Comparison of ENCODE assay signal across 8 cellular contexts in the genomic region with DNA sequence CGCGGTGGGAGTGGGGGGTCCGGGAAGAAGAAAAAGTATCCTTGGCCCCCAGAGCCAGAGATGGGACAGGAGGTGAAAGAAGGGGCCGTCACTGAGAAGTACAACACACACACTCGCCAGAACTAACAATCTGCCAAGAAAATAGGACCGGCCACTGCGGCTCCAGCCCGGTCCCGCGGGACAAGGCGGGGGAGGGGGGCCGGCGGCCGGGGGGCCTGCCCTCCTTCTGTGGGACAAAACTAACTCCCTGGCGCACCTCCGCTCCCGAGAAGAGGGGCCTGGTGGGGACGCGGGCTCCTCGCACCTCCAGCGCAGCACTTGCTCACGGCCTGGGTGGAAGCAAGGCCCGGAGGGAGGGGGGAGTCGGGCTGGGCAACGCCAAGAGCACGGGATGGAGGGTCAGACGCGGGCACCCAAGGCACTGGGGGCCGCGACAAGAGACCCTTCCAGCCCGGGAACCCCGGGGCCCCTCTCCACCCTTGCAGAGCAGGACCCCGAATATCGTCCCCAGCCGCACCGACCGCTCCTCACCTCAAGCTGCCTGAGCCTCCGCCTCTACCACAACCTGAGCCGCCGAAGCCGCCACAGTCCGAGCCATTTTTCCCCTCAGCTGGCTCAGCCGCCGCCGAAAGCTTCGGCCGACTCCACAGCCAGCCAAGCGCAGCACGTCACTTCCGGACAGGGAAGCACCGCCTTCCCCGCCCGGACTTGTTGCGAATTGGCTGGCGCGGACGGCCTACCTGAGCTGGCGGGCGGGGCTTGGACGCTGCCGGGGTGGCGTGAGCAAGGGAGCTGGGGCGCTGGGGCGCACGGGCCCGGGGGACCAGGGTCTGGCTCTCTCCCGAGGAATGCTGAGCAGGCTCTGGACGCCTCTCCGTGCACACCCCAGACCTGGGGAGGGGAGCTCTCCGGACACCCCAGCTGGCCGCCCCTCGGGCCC. TPM values are rescaled to one million over a fixed set of nuclear protein-coding genes. Genes with fewer than 3 reads are reported as not detected.
DNase-seq lines count a peak whose midpoint lies in the region; ATAC-seq and TF ChIP-seq lines count a peak whose summit lies in the region.

TSS of gene PIK3C2A (minus strand) at position 670 of the 940 bp plus-strand sequence. CDS start 38,245 bp downstream, outside the sequence.

- 1% methylated on average over 22 of the region's 72 CpGs for WGBS in SK-N-SH (ENCODE audit: low lambda C conversion rate)

- POLR2A ChIA-PET in GM10248 (lab: Yijun Ruan, JAX) (interaction anchor here (0.5 to 1.0 kb wide), 2 partner anchors 22 to 130 kb away, joined by 3 to 4 read pairs; partner anchors contain the start of gene RPS13), SK-N-SH (lab: Yijun Ruan, JAX) (interaction anchor here (0.6 to 1.3 kb wide), 4 partner anchors 15 to 1317 kb away, joined by 3 to 17 read pairs (median 6); partner anchors contain the start of genes NUCB2 and RPS13)

- ATAC-seq in HG02610 (IDR thresholded peaks at IDR 0.05; ENCODE audit: unreplicated experiment), result peak; percentile 98

- peak within 1 kb of the TSS; percentile 91 for H3K9ac ChIP-seq in SK-N-SH

- peak within 1 kb of the TSS; percentile 89 to 91 for H3K27ac ChIP-seq in SK-N-SH (ENCODE audit: low read depth in 2 of 2, low read length in 1 of 2)

- peaks cover 2 to 4% of the 10 kb centered on the region in 2 experiments; a peak in 2 of 4 replicates for H3K4me1 ChIP-seq in SK-N-SH (ENCODE audit: control insufficient read depth in 1 of 2, insufficient read depth in 2 of 2, low read depth in 1 of 2, low read length in 1 of 2)

- peaks cover 20% of the 10 kb centered on the region for H3F3A ChIP-seq in SK-N-SH (replicated peaks; ENCODE audit: insufficient read depth)

- no peak; a peak in 1 of 4 replicates for TF ChIP-seq EP300 in SK-N-SH (IDR thresholded peaks at IDR 0.05; ENCODE audit: borderline replicate concordance in 1 of 2, low read depth in 1 of 2, low read length in 1 of 2)

- peaks cover 11% of the 10 kb centered on the region; the same call in 1 of the 2 replicates for H4K20me1 ChIP-seq in SK-N-SH (ENCODE audit: insufficient read depth)

- TF ChIP-seq CTCF in GM10248 (IDR thresholded peaks at IDR 0.05; ENCODE audit: control extremely low read depth, extremely low read depth, low read depth, missing control alignments) (no peak), SK-N-SH (IDR thresholded peaks at IDR 0.05) (no peak)

- peak within 1 kb of the TSS; percentile 63 to 78 for H3K4me3 ChIP-seq in SK-N-SH (ENCODE audit: low read depth in 2 of 2, low read length in 1 of 2)

- peaks cover 0 to 10% of the 10 kb centered on the region in 2 experiments for H3K36me3 ChIP-seq in SK-N-SH (replicated peaks in 1 of 2; ENCODE audit: control insufficient read depth in 1 of 2, insufficient read depth in 2 of 2, low read length in 1 of 2)

- peak within 1 kb of the TSS; percentile 95 for H3K4me2 ChIP-seq in SK-N-SH

- H3K27me3 ChIP-seq in SK-N-SH (ENCODE audit: insufficient read depth), result no peaks in the 10 kb centered on the region

- TF ChIP-seq RAD21 in SK-N-SH (IDR thresholded peaks at IDR 0.05; ENCODE audit: low read length), result no peak

- no peaks in the 10 kb centered on the region for H3K9me2 ChIP-seq in SK-N-SH

- CTCF ChIA-PET in GM10248 (lab: Yijun Ruan, JAX), result interaction anchor here (0.7 to 2.0 kb wide), 4 partner anchors 15 to 422 kb away, joined by 3 to 9 read pairs (median 4); no protein-coding TSS in a partner anchor
- CTCF ChIA-PET in SK-N-SH (lab: Yijun Ruan, JAX), result interaction anchor here (1.1 to 1.7 kb wide), 3 partner anchors 22 to 388 kb away, joined by 3 to 8 read pairs (median 3); no protein-coding TSS in a partner anchor

- H2AFZ ChIP-seq in SK-N-SH (ENCODE audit: low read depth), result peak within 1 kb of the TSS; percentile 89

- H3K79me2 ChIP-seq in SK-N-SH (ENCODE audit: insufficient read depth), result peaks cover 55% of the 10 kb centered on the region

- DNase-seq in GM10248 (ENCODE audit: extremely low spot score) (peak; percentile 96), NCI-H1092 (lab: John Stamatoyannopoulos, UW) (peak; percentile 92), SK-N-SH (peak; percentile 96), germinal center (ENCODE audit: low spot score) (peak; percentile 95), nucleus accumbens (lab: John Stamatoyannopoulos, UW) (peak; percentile 53 to 97 (median 91)), superior temporal gyrus (ENCODE audit: extremely low spot score) (peak; percentile 95)
- DNase-seq in activated naive CD4-positive, alpha-beta T cell treated with anti-CD3 and anti-CD28 coated beads, Interleukin-2, amount 50 U/mL, for 16 hours, result peak; percentile 97

- H3K9me3 ChIP-seq in SK-N-SH, result no peaks in the 10 kb centered on the region

TF ChIP-seq in SK-N-SH, 30 proteins besides CTCF, POLR2A, EP300 and RAD21 (continues in another document):
- TF ChIP-seq, protein P1, sequence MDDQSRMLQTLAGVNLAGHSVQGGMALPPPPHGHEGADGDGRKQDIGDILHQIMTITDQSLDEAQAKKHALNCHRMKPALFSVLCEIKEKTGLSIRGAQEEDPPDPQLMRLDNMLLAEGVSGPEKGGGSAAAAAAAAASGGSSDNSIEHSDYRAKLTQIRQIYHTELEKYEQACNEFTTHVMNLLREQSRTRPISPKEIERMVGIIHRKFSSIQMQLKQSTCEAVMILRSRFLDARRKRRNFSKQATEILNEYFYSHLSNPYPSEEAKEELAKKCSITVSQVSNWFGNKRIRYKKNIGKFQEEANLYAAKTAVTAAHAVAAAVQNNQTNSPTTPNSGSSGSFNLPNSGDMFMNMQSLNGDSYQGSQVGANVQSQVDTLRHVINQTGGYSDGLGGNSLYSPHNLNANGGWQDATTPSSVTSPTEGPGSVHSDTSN (IDR thresholded peaks at IDR 0.05), result no peak
- no peak for TF ChIP-seq ELF1 (IDR thresholded peaks at IDR 0.05)
- TF ChIP-seq, protein P2, sequence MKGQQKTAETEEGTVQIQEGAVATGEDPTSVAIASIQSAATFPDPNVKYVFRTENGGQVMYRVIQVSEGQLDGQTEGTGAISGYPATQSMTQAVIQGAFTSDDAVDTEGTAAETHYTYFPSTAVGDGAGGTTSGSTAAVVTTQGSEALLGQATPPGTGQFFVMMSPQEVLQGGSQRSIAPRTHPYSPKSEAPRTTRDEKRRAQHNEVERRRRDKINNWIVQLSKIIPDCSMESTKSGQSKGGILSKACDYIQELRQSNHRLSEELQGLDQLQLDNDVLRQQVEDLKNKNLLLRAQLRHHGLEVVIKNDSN (IDR thresholded peaks at IDR 0.05; ENCODE audit: borderline replicate concordance, low read depth), result no peak
- no peak; the same call in 1 of the 2 replicates for TF ChIP-seq NFIC (IDR thresholded peaks at IDR 0.05; ENCODE audit: borderline replicate concordance)
- no peak for TF ChIP-seq ZBTB33 (IDR thresholded peaks at IDR 0.05; ENCODE audit: borderline replicate concordance, low read depth)
- no peak; the same call in 1 of the 2 replicates for TF ChIP-seq JUND (IDR thresholded peaks at IDR 0.05)
- no peak for TF ChIP-seq GATA2 (CRISPR knock-in tag; IDR thresholded peaks at IDR 0.05)
- peak; percentile 32 for TF ChIP-seq MAX (IDR thresholded peaks at IDR 0.05; ENCODE audit: low read depth)
- TF ChIP-seq EZH2phosphoT487 (IDR thresholded peaks at IDR 0.05; ENCODE audit: borderline replicate concordance, low read depth), result no peak
- TF ChIP-seq TCF12 (IDR thresholded peaks at IDR 0.05), result no peak
- TF ChIP-seq USF2 (IDR thresholded peaks at IDR 0.05; ENCODE audit: borderline replicate concordance, low read depth, low read length), result no peak
- no peak for TF ChIP-seq SMC3 (IDR thresholded peaks at IDR 0.05; ENCODE audit: low read depth, low read length)

RNA-seq across cellular contexts. Expression of gene PIK3C2A, which starts in this region (rescaled TPM):
- polyA plus RNA-seq in SK-N-SH (2012; rRNA removed), result 9.3 and 13.3 TPM in 2 replicates
- polyA plus RNA-seq in SK-N-SH (2012; cell fraction: cytosol; rRNA removed), result 13.8 and 15.6 TPM in 2 replicates
- 7.8 and 19.2 TPM in 2 replicates for polyA plus RNA-seq in SK-N-SH (2012; cell fraction: nucleus; rRNA removed)

Comparison
In these comparisons a context has a peak if more than half of its experiments do, and no peak if none do; other contexts are left out.
1. Peak in every context shown above with its lines: DNase-seq, ATAC-seq, H3K4me3 ChIP-seq and H3K27ac ChIP-seq.